32 cellular contexts compared by ENCODE assay signal in genomic region chr16:69508033-69508432, GRCh38.
"Had no signal": no experiment of that assay in that cellular context is flagged by ENCODE, and none has a peak within 500 bp of the region (broad histone marks: within the 10 kb centered on the region; RNA-seq: fewer than 3 reads in every experiment).

No MANE protein-coding gene starts in this region.

- H3K4me3 Mint-ChIP-seq: activated CD4-positive, alpha-beta memory T cell treated with anti-CD3 and anti-CD28 coated beads for 36 hours; activated CD4-positive, alpha-beta T cell treated with anti-CD3 and anti-CD28 coated beads for 36 hours; activated CD4-positive, alpha-beta T cell treated with anti-CD3 and anti-CD28 coated beads, Interleukin-2, amount 10 ng/mL, durations not matched to agents 24 days and 14 days; activated CD8-positive, alpha-beta memory T cell treated with anti-CD3 and anti-CD28 coated beads, Interleukin-2, amount 10 ng/mL, durations not matched to agents 7 days and 5 days; activated CD8-positive, alpha-beta T cell treated with anti-CD3 and anti-CD28 coated beads, Interleukin-2, amount 10 ng/mL, durations not matched to agents 7 days and 5 days; activated naive CD4-positive, alpha-beta T cell treated with anti-CD3 and anti-CD28 coated beads for 36 hours; activated naive CD4-positive, alpha-beta T cell treated with anti-CD3 and anti-CD28 coated beads, Interleukin-2, amount 50 U/mL, for 24 hours; activated naive CD8-positive, alpha-beta T cell treated with anti-CD3 and anti-CD28 coated beads for 36 hours; activated naive CD8-positive, alpha-beta T cell treated with anti-CD3 and anti-CD28 coated beads, Interleukin-2, amount 50 U/mL, for 24 hours; activated T-helper 1 cell treated with anti-CD3 and anti-CD28 coated beads, Interleukin-12 subunit alpha, Interleukin-12 subunit beta, Interleukin-2, Interleukin-4 antibody, amounts not matched to agents 30 ng/mL and 10 ng/mL and 1 ng/mL, durations not matched to agents 14 hours and 24 hours and 36 hours; effector memory CD8-positive, alpha-beta T cell had no signal

- H3K36me3 ChIP-seq: adrenal gland, esophagus squamous epithelium, gastroesophageal sphincter had no signal

- H3K9me3 Mint-ChIP-seq: activated CD4-positive, alpha-beta memory T cell treated with anti-CD3 and anti-CD28 coated beads for 36 hours; activated CD4-positive, alpha-beta T cell treated with anti-CD3 and anti-CD28 coated beads, Interleukin-2, amount 10 ng/mL, durations not matched to agents 24 days and 14 days; activated naive CD4-positive, alpha-beta T cell treated with anti-CD3 and anti-CD28 coated beads for 36 hours; activated naive CD4-positive, alpha-beta T cell treated with anti-CD3 and anti-CD28 coated beads, Interleukin-2, amount 50 U/mL, for 24 hours; activated naive CD8-positive, alpha-beta T cell treated with anti-CD3 and anti-CD28 coated beads for 36 hours; activated naive CD8-positive, alpha-beta T cell treated with anti-CD3 and anti-CD28 coated beads, Interleukin-2, amount 50 U/mL, for 24 hours; activated T-helper 1 cell treated with anti-CD3 and anti-CD28 coated beads, Interleukin-12 subunit alpha, Interleukin-12 subunit beta, Interleukin-2, Interleukin-4 antibody, amounts not matched to agents 30 ng/mL and 10 ng/mL and 1 ng/mL, durations not matched to agents 14 hours and 24 hours and 36 hours; activated T-helper 2 cell treated with anti-CD3 and anti-CD28 coated beads, Interferon-gamma antibody, Interleukin-2, Interleukin-4, amounts not matched to agents 10 μg/mL and 5 μg/mL and 100 μg/mL, durations not matched to agents 14 hours and 24 hours and 36 hours; effector memory CD8-positive, alpha-beta T cell had no signal

- H3K27me3 ChIP-seq: adrenal gland, body of pancreas, esophagus squamous epithelium, gastroesophageal sphincter had no signal

- FAIRE-seq: colon, endothelial cell of umbilical vein had no signal

- H3K27ac Mint-ChIP-seq: activated CD4-positive, alpha-beta memory T cell treated with anti-CD3 and anti-CD28 coated beads for 36 hours; activated CD4-positive, alpha-beta T cell treated with anti-CD3 and anti-CD28 coated beads for 36 hours; activated CD4-positive, alpha-beta T cell treated with anti-CD3 and anti-CD28 coated beads, Interleukin-2, amount 10 ng/mL, durations not matched to agents 24 days and 14 days; activated CD8-positive, alpha-beta memory T cell treated with anti-CD3 and anti-CD28 coated beads, Interleukin-2, amount 10 ng/mL, durations not matched to agents 7 days and 5 days; activated CD8-positive, alpha-beta T cell treated with anti-CD3 and anti-CD28 coated beads, Interleukin-2, amount 10 ng/mL, durations not matched to agents 7 days and 5 days; activated naive CD4-positive, alpha-beta T cell treated with anti-CD3 and anti-CD28 coated beads for 36 hours; activated naive CD4-positive, alpha-beta T cell treated with anti-CD3 and anti-CD28 coated beads, Interleukin-2, amount 50 U/mL, for 24 hours; activated naive CD8-positive, alpha-beta T cell treated with anti-CD3 and anti-CD28 coated beads for 36 hours; activated naive CD8-positive, alpha-beta T cell treated with anti-CD3 and anti-CD28 coated beads, Interleukin-2, amount 50 U/mL, for 24 hours; activated T-helper 1 cell treated with anti-CD3 and anti-CD28 coated beads, Interleukin-12 subunit alpha, Interleukin-12 subunit beta, Interleukin-2, Interleukin-4 antibody, amounts not matched to agents 30 ng/mL and 10 ng/mL and 1 ng/mL, durations not matched to agents 14 hours and 24 hours and 36 hours; activated T-helper 2 cell treated with anti-CD3 and anti-CD28 coated beads, Interferon-gamma antibody, Interleukin-2, Interleukin-4, amounts not matched to agents 10 μg/mL and 5 μg/mL and 100 μg/mL, durations not matched to agents 14 hours and 24 hours and 36 hours had no signal

- H3K9me3 ChIP-seq: adrenal gland, body of pancreas, esophagus squamous epithelium, gastroesophageal sphincter had no signal

- H3K27me3 Mint-ChIP-seq: activated CD4-positive, alpha-beta memory T cell treated with anti-CD3 and anti-CD28 coated beads for 36 hours; activated CD4-positive, alpha-beta T cell treated with anti-CD3 and anti-CD28 coated beads, Interleukin-2, amount 10 ng/mL, durations not matched to agents 24 days and 14 days; activated CD8-positive, alpha-beta memory T cell treated with anti-CD3 and anti-CD28 coated beads, Interleukin-2, amount 10 ng/mL, durations not matched to agents 7 days and 5 days; activated naive CD4-positive, alpha-beta T cell treated with anti-CD3 and anti-CD28 coated beads, Interleukin-2, amount 50 U/mL, for 24 hours; effector memory CD8-positive, alpha-beta T cell had no signal

- H3K4me1 Mint-ChIP-seq: activated CD4-positive, alpha-beta T cell treated with anti-CD3 and anti-CD28 coated beads for 36 hours; activated CD4-positive, alpha-beta T cell treated with anti-CD3 and anti-CD28 coated beads, Interleukin-2, amount 10 ng/mL, durations not matched to agents 24 days and 14 days; activated naive CD4-positive, alpha-beta T cell treated with anti-CD3 and anti-CD28 coated beads, Interleukin-2, amount 50 U/mL, for 24 hours; activated naive CD8-positive, alpha-beta T cell treated with anti-CD3 and anti-CD28 coated beads for 36 hours had no signal

- H3K36me3 Mint-ChIP-seq: activated CD4-positive, alpha-beta memory T cell treated with anti-CD3 and anti-CD28 coated beads for 36 hours; activated CD8-positive, alpha-beta memory T cell treated with anti-CD3 and anti-CD28 coated beads, Interleukin-2, amount 10 ng/mL, durations not matched to agents 7 days and 5 days; activated naive CD4-positive, alpha-beta T cell treated with anti-CD3 and anti-CD28 coated beads, Interleukin-2, amount 50 U/mL, for 24 hours; activated naive CD8-positive, alpha-beta T cell treated with anti-CD3 and anti-CD28 coated beads for 36 hours had no signal

- DNase-seq: activated CD4-positive, alpha-beta memory T cell treated with anti-CD3 and anti-CD28 coated beads for 36 hours; activated CD4-positive, alpha-beta T cell treated with anti-CD3 and anti-CD28 coated beads for 36 hours; activated CD4-positive, alpha-beta T cell treated with anti-CD3 and anti-CD28 coated beads, Interleukin-2, amount 10 ng/mL, durations not matched to agents 24 days and 14 days; activated CD4-positive, CD25-positive, alpha-beta regulatory T cell; activated CD4-positive, CD25-positive, alpha-beta regulatory T cell treated with anti-CD3 and anti-CD28 coated beads, Interleukin-2, amount 50 U/mL, for 72 hours; activated CD8-positive, alpha-beta memory T cell treated with anti-CD3 and anti-CD28 coated beads, Interleukin-2, amount 10 ng/mL, durations not matched to agents 7 days and 5 days; activated CD8-positive, alpha-beta memory T cell treated with anti-CD3 and anti-CD28 coated beads, Interleukin-2, amount 50 U/mL, for 4 hours; activated CD8-positive, alpha-beta T cell treated with anti-CD3 and anti-CD28 coated beads, Interleukin-2, amount 10 ng/mL, durations not matched to agents 7 days and 5 days; activated effector memory CD4-positive, alpha-beta T cell treated with anti-CD3 and anti-CD28 coated beads, Interleukin-2, amount 50 U/mL, for 16 hours; activated naive CD4-positive, alpha-beta T cell treated with anti-CD3 and anti-CD28 coated beads for 36 hours; activated naive CD8-positive, alpha-beta T cell treated with anti-CD3 and anti-CD28 coated beads for 36 hours; activated naive CD8-positive, alpha-beta T cell treated with anti-CD3 and anti-CD28 coated beads, Interleukin-2, amount 50 U/mL, for 24 hours; activated T-cell treated with anti-CD3 and anti-CD28 coated beads, Interleukin-2, amount 50 U/mL, for 1 hour; activated T-cell treated with anti-CD3 and anti-CD28 coated beads, Interleukin-2, amount 50 U/mL, for 48 hours; adrenal gland; amygdala; aorta; body of pancreas; cortex of kidney; dermis blood vessel endothelial cell; effector CD4-positive, alpha-beta T cell; effector memory CD8-positive, alpha-beta T cell; esophagus squamous epithelium; foreskin melanocyte; T-helper 2 cell had no signal

- H3K4me1 ChIP-seq: adrenal gland, body of pancreas, gastroesophageal sphincter had no signal

- H3K4me3 ChIP-seq: adrenal gland, body of pancreas, esophagus squamous epithelium, gastroesophageal sphincter had no signal

- H3K27ac ChIP-seq: adrenal gland, body of pancreas, epithelial cell of prostate, esophagus squamous epithelium, gastroesophageal sphincter had no signal

- ATAC-seq: activated CD4-positive, alpha-beta T cell treated with anti-CD3 and anti-CD28 coated beads for 36 hours; activated CD8-positive, alpha-beta memory T cell treated with anti-CD3 and anti-CD28 coated beads, Interleukin-2, amount 10 ng/mL, durations not matched to agents 7 days and 5 days; activated CD8-positive, alpha-beta T cell treated with anti-CD3 and anti-CD28 coated beads, Interleukin-2, amount 10 ng/mL, durations not matched to agents 7 days and 5 days; activated naive CD8-positive, alpha-beta T cell treated with anti-CD3 and anti-CD28 coated beads, Interleukin-2, amount 50 U/mL, for 24 hours; body of pancreas; effector memory CD8-positive, alpha-beta T cell; gastroesophageal sphincter had no signal
